Comparison of ENCODE assay signal across 22 cellular contexts in genomic region chr7:53541467-53541866, GRCh38.
"Had no signal": no experiment of that assay in that cellular context is flagged by ENCODE, and none has a peak within 500 bp of the region (broad histone marks: within the 10 kb centered on the region; RNA-seq: fewer than 3 reads in every experiment).

No MANE protein-coding gene starts in this region.

- H3K27ac ChIP-seq: esophagus muscularis mucosa, hepatocyte, left lung, pancreas, thyroid gland, VCaP had no signal

- ATAC-seq: activated CD8-positive, alpha-beta memory T cell treated with anti-CD3 and anti-CD28 coated beads, Interleukin-2, amount 10 ng/mL, durations not matched to agents 7 days and 5 days; activated naive CD8-positive, alpha-beta T cell treated with anti-CD3 and anti-CD28 coated beads, Interleukin-2, amount 50 U/mL, for 24 hours; left lung; pancreas; stimulated activated naive B cell treated with anti-CD40 and anti-IgM and Interleukin-4, amounts not matched to agents 10 μg/mL and 1 μg/mL and 100 μg/mL, for 72 hours had no signal

- DNase-seq: activated CD4-positive, alpha-beta T cell treated with anti-CD3 and anti-CD28 coated beads for 1 hour; activated CD4-positive, alpha-beta T cell treated with anti-CD3 and anti-CD28 coated beads, Interleukin-2, amount 50 U/mL, for 4 hours; activated CD8-positive, alpha-beta memory T cell treated with anti-CD3 and anti-CD28 coated beads, Interleukin-2, amount 10 ng/mL, durations not matched to agents 7 days and 5 days; activated naive CD4-positive, alpha-beta T cell treated with anti-CD3 and anti-CD28 coated beads for 36 hours; activated naive CD8-positive, alpha-beta T cell treated with anti-CD3 and anti-CD28 coated beads, Interleukin-2, amount 50 U/mL, for 24 hours; activated T-cell treated with anti-CD3 and anti-CD28 coated beads, Interleukin-2, amount 50 U/mL, for 1 hour; aorta; cortex of kidney; effector CD4-positive, alpha-beta T cell; islet precursor cell; left lung; mammary epithelial cell; naive B cell; pancreas; stimulated activated CD4-positive, alpha-beta T cell treated with anti-CD3 and anti-CD28 coated beads, Interleukin-15, amount 100 ng/mL, for 24 hours; stimulated activated CD4-positive, alpha-beta T cell treated with anti-CD3 and anti-CD28 coated beads, Interleukin-4, amount 100 ng/mL, for 1 hour; stimulated activated naive B cell treated with anti-CD40 and anti-IgM and Interleukin-4, amounts not matched to agents 10 μg/mL and 1 μg/mL and 100 μg/mL, for 72 hours; thyroid gland had no signal

- H3K4me1 ChIP-seq: esophagus muscularis mucosa, left lung, pancreas, thyroid gland had no signal

- H3K4me3 ChIP-seq: esophagus muscularis mucosa, hepatocyte, left lung, pancreas, thyroid gland had no signal

- FAIRE-seq: pancreas, urothelium cell line had no signal

- H3K36me3 ChIP-seq: esophagus muscularis mucosa, left lung, pancreas, thyroid gland had no signal

- H3K9me3 ChIP-seq: esophagus muscularis mucosa, pancreas, thyroid gland had no signal
